11 cellular contexts compared by ENCODE assay signal in the genomic region with DNA sequence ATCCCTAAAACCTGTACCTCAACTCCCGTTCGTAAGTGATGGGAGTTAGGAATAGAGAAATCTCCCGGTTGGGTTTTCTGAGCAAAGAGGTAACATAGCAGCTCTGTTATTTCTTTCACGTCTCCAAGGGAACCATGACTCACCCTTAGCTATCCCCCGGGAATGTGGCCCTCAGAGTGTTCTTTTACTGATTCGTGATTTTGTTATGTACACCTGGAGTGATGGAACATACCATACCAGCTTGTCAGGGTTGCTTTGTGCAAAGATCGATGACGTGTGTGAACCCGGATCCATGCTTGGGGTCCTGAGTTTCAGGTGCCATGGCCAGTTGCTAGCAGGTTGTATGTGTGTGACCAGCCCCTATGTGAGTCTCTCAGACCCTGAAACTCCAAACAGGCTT. TPM values are rescaled to one million over a fixed set of nuclear protein-coding genes. Genes with fewer than 3 reads are reported as not detected.
DNase-seq lines count a peak whose midpoint lies in the region; ATAC-seq and TF ChIP-seq lines count a peak whose summit lies in the region.
"Had no signal": no experiment of that assay in that cellular context is flagged by ENCODE, and none has a peak within 500 bp of the region (broad histone marks: within the 10 kb centered on the region; RNA-seq: fewer than 3 reads in every experiment).

No MANE protein-coding gene starts in this region.

- H3K27me3 Mint-ChIP-seq in activated T-cell treated with anti-CD3 and anti-CD28 coated beads, Interleukin-2, amount 50 U/mL, for 24 hours = peaks cover 9% of the 10 kb centered on the region
- H3K27me3 Mint-ChIP-seq: memory B cell had no signal

- no peaks in the 10 kb centered on the region for H3K79me2 ChIP-seq in GM23248 (ENCODE audit: insufficient read depth)
- no peaks in the 10 kb centered on the region for H3K79me2 ChIP-seq in osteoblast (ENCODE audit: insufficient read depth, low read length)

- H3F3A ChIP-seq in GM23248 (ENCODE audit: insufficient read depth) = no peaks in the 10 kb centered on the region

- no peak overlapping the region for H3K4me2 ChIP-seq in GM23248 (ENCODE audit: unreplicated experiment)
- H3K4me2 ChIP-seq in osteoblast (ENCODE audit: insufficient read depth, low read length) = no peak overlapping the region

- 45 to 47% methylated on average over 9 of the region's 9 CpGs for WGBS in GM23248 (ENCODE audit: low coverage in 1 of 2, low lambda C conversion rate in 2 of 2, missing lambda C conversion rate in 2 of 2), 2 experiments

- H3K4me1 Mint-ChIP-seq in activated T-cell treated with anti-CD3 and anti-CD28 coated beads, Interleukin-2, amount 50 U/mL, for 24 hours (ENCODE audit: low read depth) = no peaks in the 10 kb centered on the region
- H3K4me1 Mint-ChIP-seq: memory B cell had no signal

- in situ Hi-C loops in GM23248 (cut with MboI) (no loop called here), Panc1 (cut with HindIII; ENCODE audit: low pct_unique_long_range_greater_than_20kb, low sequenced_read_pairs) (no loop called here), G401 (cut with HindIII; ENCODE audit: low sequenced_read_pairs) (no loop called here)

- peaks cover 11% of the 10 kb centered on the region for H3K36me3 Mint-ChIP-seq in activated T-cell treated with anti-CD3 and anti-CD28 coated beads, Interleukin-2, amount 50 U/mL, for 24 hours (ENCODE audit: low read depth)

- POLR2A ChIA-PET in Panc1 (lab: Charles Lee) = no interaction called here

- DNase-seq in GM23248 (peak; percentile 76), Panc1 (ENCODE audit: low read depth, low spot score) (no peak), epithelial cell of prostate (ENCODE audit: low read depth, low spot score) (peak; percentile 46), osteoblast (ENCODE audit: insufficient read length, low spot score, missing footprints) (peak; percentile 68), G401 (ENCODE audit: low spot score) (no peak), GM20000 (ENCODE audit: low spot score) (no peak)
- DNase-seq in activated T-cell treated with anti-CD3 and anti-CD28 coated beads, Interleukin-2, amount 50 U/mL, for 24 hours = no peak
- DNase-seq: activated naive CD4-positive, alpha-beta T cell treated with anti-CD3 and anti-CD28 coated beads, Interleukin-2, amount 50 U/mL, for 16 hours; sigmoid colon had no signal

- ATAC-seq in Panc1 (0 out of 2 replicates have a peak, but pooled peaks have one; percentile 48), HG02623 (IDR thresholded peaks at IDR 0.05; ENCODE audit: unreplicated experiment) (no peak)

- H4K20me1 ChIP-seq in GM23248 (ENCODE audit: insufficient read depth) (no peaks in the 10 kb centered on the region), osteoblast (ENCODE audit: insufficient read depth, low read length) (no peaks in the 10 kb centered on the region)

- TF ChIP-seq CTCF in Panc1 (IDR thresholded peaks at IDR 0.05) = no peak
- no peak for TF ChIP-seq CTCF in osteoblast (IDR thresholded peaks at IDR 0.05; ENCODE audit: extremely low read depth, low read depth, low read length)
- TF ChIP-seq CTCF in GM20000 (IDR thresholded peaks at IDR 0.05; ENCODE audit: extremely low read depth, missing control alignments) = no peak

- H3K4me3 ChIP-seq in GM23248 (no peak overlapping the region), Panc1 (ENCODE audit: low read depth in 2 of 2, low read length in 2 of 2) (no peak overlapping the region), osteoblast (ENCODE audit: insufficient read depth, low read length) (no peak overlapping the region)
- H3K4me3 ChIP-seq: sigmoid colon had no signal

- no TSS peak for BruUV-seq in Panc1 (replicated peaks; lab: Mats Ljungman, UMichigan)

- peak overlapping the region; percentile 21; the same call in 1 of the 2 replicates for H3K9ac ChIP-seq in GM23248

- no peak overlapping the region for H3K4me3 Mint-ChIP-seq in activated T-cell treated with anti-CD3 and anti-CD28 coated beads, Interleukin-2, amount 50 U/mL, for 24 hours
- H3K4me3 Mint-ChIP-seq: memory B cell had no signal

- H3K27me3 ChIP-seq in GM23248 (replicated peaks; ENCODE audit: insufficient read depth) (no peaks in the 10 kb centered on the region), Panc1 (ENCODE audit: control insufficient read depth, insufficient read depth, low read length) (no peaks in the 10 kb centered on the region), osteoblast (ENCODE audit: insufficient read depth, low read length) (no peaks in the 10 kb centered on the region)
- H3K27me3 ChIP-seq: sigmoid colon had no signal

- H3K9me2 ChIP-seq in GM23248 (ENCODE audit: insufficient read depth) = no peaks in the 10 kb centered on the region

- H3K27ac ChIP-seq in GM23248 (peak overlapping the region; percentile 56), Panc1 (ENCODE audit: low read length) (no peak overlapping the region), epithelial cell of prostate (peak overlapping the region; percentile 67), osteoblast (ENCODE audit: low read depth, low read length) (peak overlapping the region; percentile 52)
- H3K27ac ChIP-seq: sigmoid colon had no signal

- H3K9me3 Mint-ChIP-seq in activated T-cell treated with anti-CD3 and anti-CD28 coated beads, Interleukin-2, amount 50 U/mL, for 24 hours = no peaks in the 10 kb centered on the region
- H3K9me3 Mint-ChIP-seq: memory B cell had no signal

- no peaks in the 10 kb centered on the region for H3K9me3 ChIP-seq in GM23248 (ENCODE audit: low read depth)
- no peaks in the 10 kb centered on the region for H3K9me3 ChIP-seq in Panc1 (ENCODE audit: control insufficient read depth, insufficient read depth, low read depth, low read length)
- H3K9me3 ChIP-seq in osteoblast (ENCODE audit: low read depth, low read length) = no peaks in the 10 kb centered on the region
- H3K9me3 ChIP-seq: sigmoid colon had no signal

- intact Hi-C loops in Panc1 (cut with micrococcal nuclease; ENCODE audit: unreplicated experiment) = no loop called here

- no peak overlapping the region for H2AFZ ChIP-seq in GM23248
- H2AFZ ChIP-seq in osteoblast (ENCODE audit: low read length) = no peak overlapping the region

- H3K36me3 ChIP-seq in GM23248 (ENCODE audit: low read depth) (no peaks in the 10 kb centered on the region), Panc1 (ENCODE audit: control insufficient read depth, insufficient read depth, low read length) (no peaks in the 10 kb centered on the region), osteoblast (ENCODE audit: insufficient read depth, low read length) (no peaks in the 10 kb centered on the region)
- H3K36me3 ChIP-seq: sigmoid colon had no signal

- peaks cover 8% of the 10 kb centered on the region for H3K4me1 ChIP-seq in GM23248 (ENCODE audit: insufficient read depth)
- H3K4me1 ChIP-seq in Panc1 (ENCODE audit: control insufficient read depth, insufficient read depth, low read length) = no peaks in the 10 kb centered on the region
- peaks cover 4% of the 10 kb centered on the region for H3K4me1 ChIP-seq in osteoblast (ENCODE audit: insufficient read depth, low read length)
- H3K4me1 ChIP-seq: sigmoid colon had no signal

- no peak overlapping the region for H3K27ac Mint-ChIP-seq in activated T-cell treated with anti-CD3 and anti-CD28 coated beads, Interleukin-2, amount 50 U/mL, for 24 hours
- H3K27ac Mint-ChIP-seq: memory B cell had no signal

- CTCF ChIA-PET in Panc1 (lab: Charles Lee) = no interaction called here

RNA-seq across cellular contexts. Expression of a gene that starts 52.6 kb away (rescaled TPM):
- 11.8 and 12.0 TPM in 2 replicates for total RNA-seq in GM23248 (2014; rRNA removed; shearing (Covaris generic))
- 63.2 and 65.7 TPM in 2 replicates for polyA plus RNA-seq in GM23248 (2016; fragmentation: Nextera tagmentation; extraction: Ambion mirVana)
- total RNA-seq in Panc1 (2021; ENCODE audit: unreplicated experiment) (77.1 TPM), osteoblast (6.2 and 9.4 TPM in 2 replicates)
- polyA plus RNA-seq in Panc1 (2012; ENCODE audit: insufficient read length) = 42.6 TPM
- total RNA-seq in G401 (2014; rRNA removed; shearing (Covaris generic)) = 53.6 and 70.5 TPM in 2 replicates

Comparison
In these comparisons a context has a peak if more than half of its experiments do, and no peak if none do; other contexts are left out.
1. DNase-seq: peak in GM23248 (single experiment), epithelial cell of prostate (single experiment) and osteoblast (single experiment); none in Panc1 (single experiment), G401 (single experiment), GM20000 (single experiment) and activated T-cell treated with anti-CD3 and anti-CD28 coated beads, Interleukin-2, amount 50 U/mL, for 24 hours (single experiment).